In the genomic region with DNA sequence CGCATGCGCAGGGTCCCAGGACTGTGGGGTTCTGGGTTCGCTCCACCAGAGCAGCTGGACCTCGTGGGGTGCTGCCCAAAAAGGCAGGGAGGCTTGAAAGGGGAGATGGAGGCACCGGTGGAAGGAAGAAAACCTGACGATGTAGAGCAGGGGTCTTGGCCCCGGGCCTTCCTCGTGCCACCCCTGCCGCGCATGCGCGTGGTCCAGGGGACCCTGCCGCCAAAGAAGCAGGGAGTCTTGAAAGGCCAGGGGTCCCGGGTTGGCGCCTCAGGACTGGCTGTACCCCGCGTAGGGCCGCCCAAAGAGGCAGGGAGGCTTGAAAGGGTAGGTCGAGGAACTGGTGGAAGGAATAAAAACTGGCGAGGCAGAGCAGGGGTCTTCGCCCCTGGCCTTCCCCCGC, we compare ENCODE assay signal across 20 cellular contexts.
"Had no signal": no experiment of that assay in that cellular context is flagged by ENCODE, and none has a peak within 500 bp of the region (broad histone marks: within the 10 kb centered on the region; RNA-seq: fewer than 3 reads in every experiment).

No MANE protein-coding gene starts in this region.

- ATAC-seq: left ventricle myocardium superior; lower lobe of right lung; naive thymus-derived CD8-positive, alpha-beta T cell; right cardiac atrium had no signal

- H3K36me3 ChIP-seq: lower lobe of right lung, prostate gland, tibial artery, upper lobe of left lung, uterus had no signal

- H3K27ac ChIP-seq: lower lobe of right lung, prostate gland, skin epidermis, testis, tibial artery, upper lobe of left lung, uterus had no signal

- DNase-seq: cortex of kidney; hypothalamus; left ventricle myocardium superior; lower lobe of right lung; naive thymus-derived CD8-positive, alpha-beta T cell; nephron progenitor cell; nucleus accumbens; right cardiac atrium; stimulated activated CD4-positive, alpha-beta T cell treated with anti-CD3 and anti-CD28 coated beads, Interleukin-15, amount 100 ng/mL, for 24 hours; stimulated activated CD4-positive, alpha-beta T cell treated with anti-CD3 and anti-CD28 coated beads, Interleukin-2, amount 100 ng/mL, for 48 hours; stimulated activated naive CD4-positive, alpha-beta T cell; substantia nigra; testis; tibial artery; upper lobe of left lung; uterus had no signal

- H3K27me3 ChIP-seq: testis, upper lobe of left lung, uterus had no signal

- FAIRE-seq: frontal cortex, keratinocyte had no signal

- H3K27ac Mint-ChIP-seq: naive thymus-derived CD8-positive, alpha-beta T cell; nephron progenitor cell had no signal

- H3K4me1 ChIP-seq: lower lobe of right lung, prostate gland, testis, tibial artery, upper lobe of left lung, uterus had no signal

- H3K4me3 Mint-ChIP-seq: naive thymus-derived CD8-positive, alpha-beta T cell; nephron progenitor cell had no signal

- H3K4me3 ChIP-seq: lower lobe of right lung, prostate gland, skin epidermis, tibial artery, upper lobe of left lung, uterus had no signal

- H3K9me3 ChIP-seq: prostate gland, testis had no signal

- H3K4me1 Mint-ChIP-seq: nephron progenitor cell had no signal

- H3K36me3 Mint-ChIP-seq: naive thymus-derived CD8-positive, alpha-beta T cell had no signal
